8 cellular contexts compared by ENCODE assay signal in the genomic region with DNA sequence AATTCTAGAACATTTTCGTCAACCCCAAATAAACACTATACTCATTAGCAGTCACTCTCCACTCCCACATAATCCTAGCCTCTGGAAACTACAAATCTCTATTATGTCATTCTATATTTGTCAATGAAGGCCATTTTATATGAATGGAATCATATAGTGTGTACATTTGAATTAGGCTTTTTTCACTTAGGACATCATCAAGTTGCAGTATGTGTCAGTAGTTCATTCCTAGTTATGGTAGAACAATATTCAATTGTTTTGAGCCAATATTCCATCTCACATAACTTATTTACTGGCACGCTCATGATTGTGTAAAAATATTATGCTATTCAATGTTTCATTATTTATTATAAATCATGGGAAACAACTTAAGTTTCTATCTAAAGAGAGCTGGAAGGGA.
"Had no signal": no experiment of that assay in that cellular context is flagged by ENCODE, and none has a peak within 500 bp of the region (broad histone marks: within the 10 kb centered on the region; RNA-seq: fewer than 3 reads in every experiment).

No MANE protein-coding gene starts in this region.

- FAIRE-seq: H1 had no signal

- DNase-seq: GM23248, GOT3, H7, H9, HFFc6 had no signal

- ATAC-seq: GM23338, HCT116 had no signal
